16 cellular contexts compared by ENCODE assay signal in the genomic region with DNA sequence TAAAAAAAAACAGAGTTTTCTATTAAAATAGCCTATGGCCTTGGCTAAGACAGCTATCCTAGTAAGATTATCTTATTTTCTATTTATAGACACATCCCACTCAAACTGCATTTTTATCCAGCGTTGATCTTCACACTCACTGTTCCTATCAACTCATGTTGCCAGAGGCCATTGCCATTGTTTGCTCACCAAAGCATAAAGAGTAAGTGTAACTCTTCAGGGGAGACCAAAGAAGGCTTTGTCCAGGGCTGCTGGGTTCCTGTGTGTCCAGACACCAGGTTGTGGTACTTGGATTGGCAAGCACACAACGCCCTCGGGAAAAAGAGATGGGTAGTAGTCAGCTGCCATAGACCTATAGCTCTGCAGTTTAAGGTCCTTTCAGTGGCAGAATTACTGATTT.
"Had no signal": no experiment of that assay in that cellular context is flagged by ENCODE, and none has a peak within 500 bp of the region (broad histone marks: within the 10 kb centered on the region; RNA-seq: fewer than 3 reads in every experiment).

No MANE protein-coding gene starts in this region.

- H3K4me1 Mint-ChIP-seq: stimulated activated naive B cell treated with anti-CD40 and anti-IgM and Interleukin-4, amounts not matched to agents 10 μg/mL and 1 μg/mL and 100 μg/mL, for 72 hours had no signal

- H3K4me3 ChIP-seq: coronary artery, hepatocyte, lower lobe of right lung, right lobe of liver, spleen had no signal

- H3K4me2 ChIP-seq: hepatocyte had no signal

- H3K4me3 Mint-ChIP-seq: activated CD4-positive, alpha-beta memory T cell treated with anti-CD3 and anti-CD28 coated beads for 36 hours; activated naive CD8-positive, alpha-beta T cell treated with anti-CD3 and anti-CD28 coated beads, Interleukin-2, amount 50 U/mL, for 24 hours; naive thymus-derived CD8-positive, alpha-beta T cell; stimulated activated naive B cell treated with anti-CD40 and anti-IgM and Interleukin-4, amounts not matched to agents 10 μg/mL and 1 μg/mL and 100 μg/mL, for 72 hours; type B pancreatic cell had no signal

- H3K36me3 Mint-ChIP-seq: type B pancreatic cell had no signal

- H3K9me3 ChIP-seq: lower lobe of right lung, right lobe of liver, spleen had no signal

- H3K36me3 ChIP-seq: lower lobe of right lung, right lobe of liver had no signal

- H3K79me2 ChIP-seq: hepatocyte had no signal

- H3K27ac Mint-ChIP-seq: activated CD4-positive, alpha-beta memory T cell treated with anti-CD3 and anti-CD28 coated beads for 36 hours; activated naive CD8-positive, alpha-beta T cell treated with anti-CD3 and anti-CD28 coated beads, Interleukin-2, amount 50 U/mL, for 24 hours; naive thymus-derived CD8-positive, alpha-beta T cell; stimulated activated naive B cell treated with anti-CD40 and anti-IgM and Interleukin-4, amounts not matched to agents 10 μg/mL and 1 μg/mL and 100 μg/mL, for 72 hours; type B pancreatic cell had no signal

- H3K27me3 Mint-ChIP-seq: activated CD4-positive, alpha-beta memory T cell treated with anti-CD3 and anti-CD28 coated beads for 36 hours; activated naive CD8-positive, alpha-beta T cell treated with anti-CD3 and anti-CD28 coated beads, Interleukin-2, amount 50 U/mL, for 24 hours; naive thymus-derived CD8-positive, alpha-beta T cell; stimulated activated naive B cell treated with anti-CD40 and anti-IgM and Interleukin-4, amounts not matched to agents 10 μg/mL and 1 μg/mL and 100 μg/mL, for 72 hours; type B pancreatic cell had no signal

- DNase-seq: activated CD4-positive, alpha-beta memory T cell treated with anti-CD3 and anti-CD28 coated beads for 36 hours; activated CD4-positive, CD25-positive, alpha-beta regulatory T cell treated with anti-CD3 and anti-CD28 coated beads, Interleukin-2, amount 50 U/mL, for 72 hours; activated naive CD8-positive, alpha-beta T cell treated with anti-CD3 and anti-CD28 coated beads, Interleukin-2, amount 50 U/mL, for 24 hours; central memory CD4-positive, alpha-beta T cell; effector CD4-positive, alpha-beta T cell; lower lobe of right lung; naive thymus-derived CD8-positive, alpha-beta T cell; right lobe of liver; spleen; stimulated activated CD4-positive, alpha-beta T cell treated with anti-CD3 and anti-CD28 coated beads, Interleukin-1b, Interleukin-23, amount 100 ng/mL, for 48 hours; stimulated activated naive B cell treated with anti-CD40 and anti-IgM and Interleukin-4, amounts not matched to agents 10 μg/mL and 1 μg/mL and 100 μg/mL, for 72 hours; substantia nigra; SW 1271 had no signal

- H2AFZ ChIP-seq: hepatocyte had no signal

- H3K27ac ChIP-seq: coronary artery, hepatocyte, lower lobe of right lung, right lobe of liver, spleen had no signal

- ATAC-seq: activated naive CD8-positive, alpha-beta T cell treated with anti-CD3 and anti-CD28 coated beads, Interleukin-2, amount 50 U/mL, for 24 hours; lower lobe of right lung; naive thymus-derived CD8-positive, alpha-beta T cell; right lobe of liver; stimulated activated naive B cell treated with anti-CD40 and anti-IgM and Interleukin-4, amounts not matched to agents 10 μg/mL and 1 μg/mL and 100 μg/mL, for 72 hours had no signal

- H3K27me3 ChIP-seq: hepatocyte, right lobe of liver, spleen had no signal
